ENCODE assay signal across 8 cellular contexts in the genomic region with DNA sequence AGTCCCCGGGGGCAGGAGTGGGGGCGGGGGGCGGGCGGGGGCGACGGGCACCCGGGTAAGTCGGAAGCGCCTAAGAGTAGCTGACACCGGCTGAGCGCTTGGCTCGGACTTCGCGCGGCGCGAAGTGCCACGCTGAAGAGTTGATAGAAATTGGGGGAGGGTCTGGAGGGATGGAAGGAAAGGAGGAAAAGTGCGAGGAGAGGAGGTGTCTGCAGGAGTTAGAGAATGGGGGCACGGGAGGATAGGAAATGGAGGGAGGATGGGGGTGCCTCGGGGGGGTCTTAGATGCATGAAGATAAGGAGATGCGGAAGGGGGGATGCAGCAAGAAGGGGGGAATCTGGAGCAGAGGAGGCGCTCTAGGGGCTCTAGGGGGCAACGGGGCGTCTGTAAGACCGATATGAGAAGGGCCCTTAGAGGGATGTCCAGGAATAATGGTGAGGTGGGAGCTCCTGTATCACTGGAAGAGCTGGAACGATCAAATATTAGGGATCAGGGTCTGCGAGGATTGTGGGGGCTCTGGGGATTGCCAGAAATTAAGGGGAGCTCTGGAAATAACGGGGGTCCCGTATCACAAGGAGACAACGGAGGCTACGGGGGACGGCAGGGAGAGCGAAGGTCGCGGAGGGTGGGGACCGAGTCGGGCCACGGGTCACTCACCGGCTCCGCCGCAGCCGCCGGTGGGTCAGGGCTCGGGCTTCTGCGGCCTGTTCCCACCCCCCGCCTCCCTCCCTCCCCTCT. TPM values are rescaled to one million over a fixed set of nuclear protein-coding genes. Genes with fewer than 3 reads are reported as not detected.
DNase-seq lines count a peak whose midpoint lies in the region; ATAC-seq and TF ChIP-seq lines count a peak whose summit lies in the region.

A gene with protein sequence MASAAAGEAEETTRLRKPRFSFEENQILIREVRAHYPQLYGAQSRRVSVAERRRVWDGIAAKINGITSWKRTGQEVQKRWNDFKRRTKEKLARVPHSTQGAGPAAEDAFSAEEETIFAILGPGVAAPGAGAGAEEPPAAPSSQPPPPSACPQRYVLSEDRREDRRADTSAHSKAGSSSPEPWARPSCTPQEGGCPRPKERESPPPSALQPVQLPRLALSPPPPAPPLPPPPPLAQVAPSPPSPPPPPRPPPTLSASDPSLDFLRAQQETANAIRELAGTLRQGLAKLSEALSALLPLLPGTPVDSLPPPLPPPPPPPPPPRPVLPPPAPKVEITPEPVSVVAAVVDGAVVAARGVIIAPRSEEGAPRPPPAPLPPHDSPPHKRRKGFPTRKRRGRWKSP (minus strand): TSS at position 702 of the 739 bp plus-strand sequence. CDS start 840 bp downstream, outside the sequence.

- H3K4me1 Mint-ChIP-seq in activated naive CD4-positive, alpha-beta T cell treated with anti-CD3 and anti-CD28 coated beads, Interleukin-2, amount 50 U/mL, for 24 hours, result peaks cover 10% of the 10 kb centered on the region
- H3K4me1 Mint-ChIP-seq in activated B cell treated with CpG ODN at 0.5 μM for 24 hours, result peaks cover 29% of the 10 kb centered on the region

- H3K27ac Mint-ChIP-seq in activated naive CD4-positive, alpha-beta T cell treated with anti-CD3 and anti-CD28 coated beads, Interleukin-2, amount 50 U/mL, for 24 hours, result peak within 1 kb of the TSS; percentile 91
- peak within 1 kb of the TSS; percentile 82 for H3K27ac Mint-ChIP-seq in activated B cell treated with CpG ODN at 0.5 μM for 24 hours

- no peaks in the 10 kb centered on the region for H3K9me3 Mint-ChIP-seq in activated naive CD4-positive, alpha-beta T cell treated with anti-CD3 and anti-CD28 coated beads, Interleukin-2, amount 50 U/mL, for 24 hours
- no peaks in the 10 kb centered on the region for H3K9me3 Mint-ChIP-seq in activated B cell treated with CpG ODN at 0.5 μM for 24 hours

- peaks cover 8% of the 10 kb centered on the region for H3K36me3 ChIP-seq in cardiac muscle cell

- H3K9me3 ChIP-seq in cardiac muscle cell (ENCODE audit: low read depth), result no peaks in the 10 kb centered on the region

- H3K27me3 ChIP-seq in cardiac muscle cell, result peaks cover 9% of the 10 kb centered on the region

- no peak for TF ChIP-seq CTCF in activated B cell treated with CpG ODN at 0.5 μM for 24 hours (IDR thresholded peaks at IDR 0.05)
- no peak for TF ChIP-seq CTCF in cardiac muscle cell (IDR thresholded peaks at IDR 0.05; ENCODE audit: low read depth, low read length)
- TF ChIP-seq CTCF in retinal pigment epithelial cell (conservative IDR thresholded peaks at IDR 0.05; ENCODE audit: low read depth, low read length), result no peak

- DNase-seq in activated naive CD4-positive, alpha-beta T cell treated with Interleukin-2 at 50 U/mL for 16 hours, result no peak
- DNase-seq in activated B cell treated with CpG ODN at 0.5 μM for 24 hours, result peak; percentile 23
- DNase-seq in cardiac muscle cell (ENCODE audit: low read depth in 1 of 2, low spot score in 1 of 2), result peak in 1 of 2 donors; percentile 44
- DNase-seq in retinal pigment epithelial cell (ENCODE audit: low read depth), result no peak
- DNase-seq in iPS-NIHi7 (ENCODE audit: extremely low spot score), result no peak
- no peak for DNase-seq in hepatic stellate cell (ENCODE audit: low spot score)

- no peak for ATAC-seq in activated B cell treated with CpG ODN at 0.5 μM for 24 hours (ENCODE audit: low read depth)
- ATAC-seq in GM21723 (IDR thresholded peaks at IDR 0.05; ENCODE audit: unreplicated experiment), result no peak

- H3K4me3 ChIP-seq in cardiac muscle cell (peak within 1 kb of the TSS; percentile 61), retinal pigment epithelial cell (ENCODE audit: low read length) (peak within 1 kb of the TSS; percentile 83)

- H3K27me3 Mint-ChIP-seq in activated naive CD4-positive, alpha-beta T cell treated with anti-CD3 and anti-CD28 coated beads, Interleukin-2, amount 50 U/mL, for 24 hours, result no peaks in the 10 kb centered on the region
- H3K27me3 Mint-ChIP-seq in activated B cell treated with CpG ODN at 0.5 μM for 24 hours, result no peaks in the 10 kb centered on the region

- intact Hi-C loops in activated B cell treated with CpG ODN at 0.5 μM for 24 hours (cut with micrococcal nuclease), result loop anchor here (1.0 to 5.0 kb wide), 5 partner anchors 16 to 445 kb away; a partner anchor contains a TSS

- H3K4me1 ChIP-seq in cardiac muscle cell (ENCODE audit: low read depth), result peaks cover 3% of the 10 kb centered on the region

- H3K27ac ChIP-seq in cardiac muscle cell, result peak within 1 kb of the TSS; percentile 49

- CTCF ChIA-PET in activated B cell treated with CpG ODN at 0.5 μM for 24 hours (lab: Charles Lee), result interaction anchor here (1.0 to 2.4 kb wide), 4 partner anchors 16 to 115 kb away, joined by 3 to 6 read pairs (median 5); a partner anchor contains a TSS

- no peaks in the 10 kb centered on the region for H3K36me3 Mint-ChIP-seq in activated naive CD4-positive, alpha-beta T cell treated with anti-CD3 and anti-CD28 coated beads, Interleukin-2, amount 50 U/mL, for 24 hours
- peaks cover 27% of the 10 kb centered on the region for H3K36me3 Mint-ChIP-seq in activated B cell treated with CpG ODN at 0.5 μM for 24 hours (ENCODE audit: low read depth)

- H3K4me3 Mint-ChIP-seq in activated naive CD4-positive, alpha-beta T cell treated with anti-CD3 and anti-CD28 coated beads, Interleukin-2, amount 50 U/mL, for 24 hours, result peak within 1 kb of the TSS; percentile 95
- H3K4me3 Mint-ChIP-seq in activated B cell treated with CpG ODN at 0.5 μM for 24 hours, result peak within 1 kb of the TSS; percentile 90

- POLR2A ChIA-PET in activated B cell treated with CpG ODN at 0.5 μM for 24 hours (lab: Charles Lee), result interaction anchor here (0.6 to 3.7 kb wide), 14 partner anchors 8 to 901 kb away, joined by 3 to 60 read pairs (median 5); a partner anchor contains a TSS

RNA-seq across cellular contexts. Expression of the gene that starts here (rescaled TPM):
- total RNA-seq in activated B cell treated with CpG ODN at 0.5 μM for 24 hours, result 5.6 and 6.0 TPM in 2 replicates
- 6.8 and 7.3 TPM in 2 replicates for total RNA-seq in cardiac muscle cell
- polyA plus RNA-seq in cardiac muscle cell, result 2.0 and 2.3 TPM in 2 replicates
